In genomic region chr6:7424967-7425807, GRCh38 we compare ENCODE assay signal across 9 cellular contexts. TPM values are rescaled to one million over a fixed set of nuclear protein-coding genes. Genes with fewer than 3 reads are reported as not detected.
A peak's percentile ranks its signal among the peaks of the same experiment; 100 is the strongest.
DNase-seq lines count a peak whose midpoint lies in the region; ATAC-seq and TF ChIP-seq lines count a peak whose summit lies in the region.
"Had no signal": no experiment of that assay in that cellular context is flagged by ENCODE, and none has a peak within 500 bp of the region (broad histone marks: within the 10 kb centered on the region; RNA-seq: fewer than 3 reads in every experiment).

No MANE protein-coding gene starts in this region.

- H3K27ac ChIP-seq in AG04450 (ENCODE audit: low read depth, low read length) = no peak overlapping the region
- H3K27ac ChIP-seq in adrenal gland = no peak overlapping the region

- TF ChIP-seq CTCF in AG04450 (IDR thresholded peaks at IDR 0.05; ENCODE audit: low read depth, low read length) (peak; percentile 53), adrenal gland (IDR thresholded peaks at IDR 0.05) (peak; percentile 59 to 76 (median 70))

- intact Hi-C loops in adrenal gland (cut with DNase I) = loop anchor here (10.0 kb wide), 1 partner anchor 190 kb away; no protein-coding TSS in a partner anchor

- no peaks in the 10 kb centered on the region for H3K4me1 ChIP-seq in adrenal gland (replicated peaks in 1 of 2)

- POLR2A ChIA-PET in AG04450 (lab: Yijun Ruan, JAX) = interaction anchor here (0.7 kb wide), 1 partner anchor 289 kb away, joined by 12 read pairs; no protein-coding TSS in a partner anchor

- no peaks in the 10 kb centered on the region for H3K36me3 ChIP-seq in adrenal gland (replicated peaks in 1 of 2)

- CTCF ChIA-PET in AG04450 (lab: Charles Lee) = interaction anchor here (0.7 to 1.0 kb wide), 6 partner anchors 9 to 249 kb away, joined by 3 to 8 read pairs (median 4); partner anchors contain the start of gene SNRNP48

- peaks cover 3% of the 10 kb centered on the region; the same call in 1 of the 2 replicates for H3K9me3 ChIP-seq in AG04450 (ENCODE audit: control insufficient read depth, insufficient read depth, low read length)
- no peaks in the 10 kb centered on the region for H3K9me3 ChIP-seq in adrenal gland (replicated peaks in 1 of 3)

- ATAC-seq in GM21423 (IDR thresholded peaks at IDR 0.05; ENCODE audit: unreplicated experiment) (no peak), GM18907 (IDR thresholded peaks at IDR 0.05; ENCODE audit: unreplicated experiment) (no peak)

- H3K27me3 ChIP-seq in AG04450 (ENCODE audit: control insufficient read depth, insufficient read depth, low read length) (no peaks in the 10 kb centered on the region), adrenal gland (no peaks in the 10 kb centered on the region)

- no peak for TF ChIP-seq POLR2A in adrenal gland (IDR thresholded peaks at IDR 0.05)

- DNase-seq in AG04450 (ENCODE audit: low read depth, low spot score) = no peak
- peak; percentile 37 for DNase-seq in HT1080 (ENCODE audit: low read depth)
- peak in 5 of 7 donors; percentile 46 to 70 (median 52) for DNase-seq in adrenal gland
- DNase-seq in kidney glomerular epithelial cell (lab: John Stamatoyannopoulos, UW) = peak; percentile 70
- no peak for DNase-seq in NCI-H1105 treated with DMSO at 0.1 percent for 48 hours (lab: John Stamatoyannopoulos, UW)
- DNase-seq in stimulated activated naive CD4-positive, alpha-beta T cell (lab: John Stamatoyannopoulos, UW) = no peak
- DNase-seq: activated naive CD8-positive, alpha-beta T cell treated with anti-CD3 and anti-CD28 coated beads, Interleukin-2, amount 10 ng/mL, durations not matched to agents 7 days and 5 days had no signal

- H3K4me3 ChIP-seq in AG04450 (ENCODE audit: low read depth, low read length) = no peak overlapping the region
- H3K4me3 ChIP-seq in adrenal gland = no peak overlapping the region

- WGBS in adrenal gland, 4 donors = 68 to 77% (median 73%) methylated on average over 14 to 25 of the region's 25 CpGs

RNA-seq across cellular contexts. Expression of gene RIOK1, which starts 35.6 kb away (rescaled TPM):
- polyA plus RNA-seq in AG04450 (2011; rRNA removed) = 12.4 and 12.7 TPM in 2 replicates
- polyA minus RNA-seq in AG04450 (2011; rRNA and poly(A)+ RNA removed) = 13.2 and 20.0 TPM in 2 replicates
- total RNA-seq in HT1080 (2014; rRNA removed; shearing (Covaris generic)) = 71.9 and 83.4 TPM in 2 replicates
- 37.2 and 48.1 TPM in 2 replicates for polyA plus RNA-seq in HT1080 (2015; cell fraction: cytosol; rRNA removed)
- polyA plus RNA-seq in HT1080 (2015; cell fraction: nucleus; rRNA removed) = 54.4 and 66.6 TPM in 2 replicates
- total RNA-seq in adrenal gland = 10 to 100 TPM in 6 of 8 donors, 1 to 10 TPM in 2; 6.0 to 18.8 (median 14.8) TPM
- polyA plus RNA-seq in adrenal gland = 10 to 100 TPM in 2 of 3 donors, 1 to 10 TPM in 1; 8.6 to 21.1 (median 14.9) TPM

RNA-seq across cellular contexts. Expression of gene CAGE1, which starts 35.6 kb away (rescaled TPM):
- polyA plus RNA-seq in AG04450 (2011; rRNA removed) = not detected in 2 replicates
- not detected in 2 replicates for polyA minus RNA-seq in AG04450 (2011; rRNA and poly(A)+ RNA removed)
- 0.03 and 0.20 TPM in 2 replicates for total RNA-seq in HT1080 (2014; rRNA removed; shearing (Covaris generic))
- 0.11 TPM in 1 of 2 replicates, not detected in the other for polyA plus RNA-seq in HT1080 (2015; cell fraction: cytosol; rRNA removed)
- polyA plus RNA-seq in HT1080 (2015; cell fraction: nucleus; rRNA removed) = 0.03 TPM in 1 of 2 replicates, not detected in the other
- under 1 TPM in 3 of 8 donors, not detected in 5; 0.08 to 0.25 (median 0.25) TPM for total RNA-seq in adrenal gland
- not detected for polyA plus RNA-seq in adrenal gland

Comparison
In these comparisons a context has a peak if more than half of its experiments do, and no peak if none do; other contexts are left out.
1. DNase-seq: peak in HT1080 (single experiment), adrenal gland (5 of 7) and kidney glomerular epithelial cell (single experiment); none in AG04450 (single experiment), NCI-H1105 treated with DMSO at 0.1 percent for 48 hours (single experiment) and stimulated activated naive CD4-positive, alpha-beta T cell (0 of 6).